Comparison of ENCODE assay signal across 16 cellular contexts in genomic region chr20:51199920-51200319, GRCh38.
"Had no signal": no experiment of that assay in that cellular context is flagged by ENCODE, and none has a peak within 500 bp of the region (broad histone marks: within the 10 kb centered on the region; RNA-seq: fewer than 3 reads in every experiment).

No MANE protein-coding gene starts in this region.

- H3K79me2 ChIP-seq: hepatocyte had no signal

- DNase-seq: activated CD4-positive, alpha-beta T cell treated with anti-CD3 and anti-CD28 coated beads, Interleukin-2, amount 10 ng/mL, durations not matched to agents 7 days and 5 days; activated naive CD4-positive, alpha-beta T cell; activated T-cell treated with anti-CD3 and anti-CD28 coated beads for 4 hours; anterior cingulate cortex; brain microvascular endothelial cell; kidney; left lung; mammary epithelial cell; naive B cell; pancreas; sigmoid colon; stimulated activated CD4-positive, alpha-beta T cell treated with anti-CD3 and anti-CD28 coated beads, Interleukin-2, amount 100 ng/mL, for 24 hours had no signal

- H3K4me1 ChIP-seq: esophagus muscularis mucosa, left lung, neural progenitor cell, pancreas, sigmoid colon had no signal

- H3K27me3 ChIP-seq: brain microvascular endothelial cell, neural progenitor cell, pancreas, sigmoid colon had no signal

- H3K4me3 ChIP-seq: coronary artery, esophagus muscularis mucosa, hepatocyte, left lung, neural progenitor cell, pancreas, sigmoid colon had no signal

- H3K9me3 ChIP-seq: esophagus muscularis mucosa, left lung, pancreas, sigmoid colon had no signal

- H2AFZ ChIP-seq: hepatocyte, neural progenitor cell had no signal

- H3K9ac ChIP-seq: neural progenitor cell had no signal

- H3K4me2 ChIP-seq: hepatocyte, neural progenitor cell had no signal

- H3K36me3 ChIP-seq: brain microvascular endothelial cell, esophagus muscularis mucosa, left lung, neural progenitor cell, pancreas, sigmoid colon had no signal

- H3K27ac ChIP-seq: brain microvascular endothelial cell, coronary artery, esophagus muscularis mucosa, hepatocyte, left lung, neural progenitor cell, pancreas, sigmoid colon had no signal

- FAIRE-seq: kidney, pancreas had no signal
